22 cellular contexts compared by ENCODE assay signal in the genomic region with DNA sequence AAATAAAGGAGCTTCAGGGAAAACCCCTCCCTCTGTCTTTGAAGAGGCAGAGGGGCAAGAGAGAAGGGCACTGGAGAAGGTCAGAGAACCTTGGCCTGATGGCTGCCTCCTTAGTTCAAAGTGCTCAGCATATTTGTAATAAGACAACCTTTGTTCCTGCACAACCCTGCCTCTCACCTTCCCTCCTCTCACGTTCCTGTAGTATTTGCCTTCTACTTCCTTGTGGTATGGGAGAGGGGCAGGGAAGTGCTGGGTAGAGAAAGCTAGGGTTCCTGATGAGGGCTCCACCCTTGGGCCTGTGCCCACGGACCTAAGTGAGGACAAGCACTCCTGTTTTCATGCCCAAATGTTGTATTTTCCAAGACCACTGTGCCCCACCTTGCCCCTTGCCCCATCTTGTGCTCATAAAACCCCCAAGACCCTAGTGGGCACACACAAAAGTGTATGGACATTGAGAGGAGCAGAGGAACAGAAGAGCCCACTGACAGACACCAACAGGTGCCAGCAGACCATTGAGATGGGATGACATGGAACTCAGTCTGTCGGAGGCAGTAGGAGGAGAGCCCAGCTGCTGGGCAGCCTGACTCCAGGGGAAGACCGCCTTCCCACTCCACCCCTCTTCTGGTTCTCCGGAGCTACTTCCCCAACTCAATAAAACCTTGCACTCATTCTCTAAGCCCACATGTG.
"Had no signal": no experiment of that assay in that cellular context is flagged by ENCODE, and none has a peak within 500 bp of the region (broad histone marks: within the 10 kb centered on the region; RNA-seq: fewer than 3 reads in every experiment).

No MANE protein-coding gene starts in this region.

- H3K4me1 Mint-ChIP-seq: naive B cell had no signal

- DNase-seq: dermis blood vessel endothelial cell; effector memory CD8-positive, alpha-beta T cell; erythroblast; esophagus squamous epithelium; foreskin melanocyte; glutamatergic neuron; heart right ventricle; hippocampal formation; left cardiac atrium; left ventricle myocardium superior; lower lobe of right lung; naive B cell; pancreas; spleen; stimulated activated CD4-positive, alpha-beta T cell treated with anti-CD3 and anti-CD28 coated beads, Interleukin-4, amount 100 ng/mL, for 4 hours; stimulated activated naive CD4-positive, alpha-beta T cell treated with Interleukin-2 at 50 U/mL for 16 hours; stomach; thyroid gland; trophoblast cell had no signal

- H3K4me3 Mint-ChIP-seq: effector memory CD8-positive, alpha-beta T cell; naive B cell; natural killer cell treated with Interleukin-12 subunit alpha and Interleukin-12 subunit beta and Interleukin-15 and Interleukin-18, amount 100 ng/mL, for 72 hours; neural crest cell had no signal

- H3K36me3 Mint-ChIP-seq: naive B cell; natural killer cell treated with Interleukin-12 subunit alpha and Interleukin-12 subunit beta and Interleukin-15 and Interleukin-18, amount 100 ng/mL, for 72 hours had no signal

- ATAC-seq: effector memory CD8-positive, alpha-beta T cell; heart right ventricle; left cardiac atrium; left ventricle myocardium superior; lower lobe of right lung; natural killer cell treated with Interleukin-12 subunit alpha and Interleukin-12 subunit beta and Interleukin-15 and Interleukin-18, amount 100 ng/mL, for 72 hours; pancreas; sciatic nerve had no signal

- H3K27ac Mint-ChIP-seq: effector memory CD8-positive, alpha-beta T cell; naive B cell; natural killer cell treated with Interleukin-12 subunit alpha and Interleukin-12 subunit beta and Interleukin-15 and Interleukin-18, amount 100 ng/mL, for 72 hours had no signal
